18 cellular contexts compared by ENCODE assay signal in genomic region chr13:34816543-34816942, GRCh38.
DNase-seq lines count a peak whose midpoint lies in the region; ATAC-seq and TF ChIP-seq lines count a peak whose summit lies in the region.
"Had no signal": no experiment of that assay in that cellular context is flagged by ENCODE, and none has a peak within 500 bp of the region (broad histone marks: within the 10 kb centered on the region; RNA-seq: fewer than 3 reads in every experiment).

No MANE protein-coding gene starts in this region.

- H3K27me3 ChIP-seq in SK-N-SH (ENCODE audit: insufficient read depth) (no peaks in the 10 kb centered on the region), neural progenitor cell (no peaks in the 10 kb centered on the region)

- H3K4me3 ChIP-seq in SK-N-SH (ENCODE audit: low read depth in 2 of 2, low read length in 1 of 2) (no peak overlapping the region), fibroblast of pulmonary artery (replicated peaks; ENCODE audit: low read depth, low read length) (no peak overlapping the region), neural progenitor cell (no peak overlapping the region)
- H3K4me3 ChIP-seq: A549 had no signal

- no peak overlapping the region for H2AFZ ChIP-seq in SK-N-SH (ENCODE audit: low read depth)
- peak overlapping the region; percentile 68 for H2AFZ ChIP-seq in neural progenitor cell (replicated peaks)

- H3K79me2 ChIP-seq in SK-N-SH (ENCODE audit: insufficient read depth) (no peaks in the 10 kb centered on the region), neural progenitor cell (ENCODE audit: low read depth) (no peaks in the 10 kb centered on the region)

- H3K27me3 Mint-ChIP-seq in neural progenitor cell (ENCODE audit: insufficient read depth, low read depth): no peaks in the 10 kb centered on the region
- H3K27me3 Mint-ChIP-seq: activated CD4-positive, alpha-beta T cell treated with anti-CD3 and anti-CD28 coated beads, Interleukin-2, amount 10 ng/mL, durations not matched to agents 24 days and 14 days; activated T-cell treated with anti-CD3 and anti-CD28 coated beads, Interleukin-2, amount 50 U/mL, for 24 hours; natural killer cell treated with Interleukin-12 subunit alpha and Interleukin-12 subunit beta and Interleukin-15 and Interleukin-18, amount 100 ng/mL, for 72 hours had no signal

- H3K27ac Mint-ChIP-seq in neural progenitor cell: no peak overlapping the region
- H3K27ac Mint-ChIP-seq: activated CD4-positive, alpha-beta T cell treated with anti-CD3 and anti-CD28 coated beads, Interleukin-2, amount 10 ng/mL, durations not matched to agents 24 days and 14 days; activated T-cell treated with anti-CD3 and anti-CD28 coated beads, Interleukin-2, amount 50 U/mL, for 24 hours; natural killer cell treated with Interleukin-12 subunit alpha and Interleukin-12 subunit beta and Interleukin-15 and Interleukin-18, amount 100 ng/mL, for 72 hours had no signal

- peak; percentile 40 for DNase-seq in AG08395 (ENCODE audit: low spot score)
- DNase-seq in SK-N-SH: no peak
- DNase-seq in fibroblast of pulmonary artery (ENCODE audit: low read depth): peak; percentile 7
- DNase-seq in neural progenitor cell (ENCODE audit: low spot score): no peak
- DNase-seq in NCI-H524 (lab: John Stamatoyannopoulos, UW): no peak
- no peak for DNase-seq in NCI-H1694 (lab: John Stamatoyannopoulos, UW)
- DNase-seq: activated CD4-positive, alpha-beta T cell treated with anti-CD3 and anti-CD28 coated beads, Interleukin-2, amount 10 ng/mL, durations not matched to agents 24 days and 14 days; activated T-cell treated with anti-CD3 and anti-CD28 coated beads, Interleukin-2, amount 50 U/mL, for 24 hours; KG1; NCI-H1694 treated with DMSO at 0.1 percent for 48 hours; NCI-H748 treated with DMSO at 0.1 percent for 48 hours; T-helper 9 cell had no signal

- H3F3A ChIP-seq in SK-N-SH (replicated peaks; ENCODE audit: insufficient read depth) (no peaks in the 10 kb centered on the region), neural progenitor cell (ENCODE audit: low read depth) (no peaks in the 10 kb centered on the region)

- H3K4me2 ChIP-seq in SK-N-SH: no peak overlapping the region
- H3K4me2 ChIP-seq in neural progenitor cell: no peak overlapping the region
- H3K4me2 ChIP-seq: A549 had no signal

- H3K4me3 Mint-ChIP-seq in neural progenitor cell: no peak overlapping the region
- H3K4me3 Mint-ChIP-seq: activated CD4-positive, alpha-beta T cell treated with anti-CD3 and anti-CD28 coated beads, Interleukin-2, amount 10 ng/mL, durations not matched to agents 24 days and 14 days; activated T-cell treated with anti-CD3 and anti-CD28 coated beads, Interleukin-2, amount 50 U/mL, for 24 hours; natural killer cell treated with Interleukin-12 subunit alpha and Interleukin-12 subunit beta and Interleukin-15 and Interleukin-18, amount 100 ng/mL, for 72 hours had no signal

- no peak overlapping the region for H3K9ac ChIP-seq in SK-N-SH
- H3K9ac ChIP-seq in neural progenitor cell: no peak overlapping the region

- H3K4me1 ChIP-seq in SK-N-SH (ENCODE audit: control insufficient read depth in 1 of 2, insufficient read depth in 2 of 2, low read depth in 1 of 2, low read length in 1 of 2) (no peaks in the 10 kb centered on the region; a peak in 1 of 4 replicates), neural progenitor cell (peaks cover 14% of the 10 kb centered on the region)

- ATAC-seq in HG02678 (IDR thresholded peaks at IDR 0.05; ENCODE audit: unreplicated experiment) (no peak), GM18873 (IDR thresholded peaks at IDR 0.05; ENCODE audit: low FRiP score, unreplicated experiment) (no peak)
- ATAC-seq: A549; left lobe of liver; natural killer cell treated with Interleukin-12 subunit alpha and Interleukin-12 subunit beta and Interleukin-15 and Interleukin-18, amount 100 ng/mL, for 72 hours; Right ventricle myocardium inferior had no signal

- CTCF ChIA-PET in SK-N-SH (lab: Yijun Ruan, JAX): no interaction called here

- no peak for TF ChIP-seq CTCF in SK-N-SH (IDR thresholded peaks at IDR 0.05)
- TF ChIP-seq CTCF in fibroblast of pulmonary artery (IDR thresholded peaks at IDR 0.05; ENCODE audit: low read length, missing control alignments): no peak
- TF ChIP-seq CTCF in neural progenitor cell (IDR thresholded peaks at IDR 0.05): no peak

- no peak for TF ChIP-seq RAD21 in SK-N-SH (IDR thresholded peaks at IDR 0.05; ENCODE audit: low read length)

- POLR2A ChIA-PET in SK-N-SH (lab: Yijun Ruan, JAX): no interaction called here

- no peaks in the 10 kb centered on the region for H3K9me2 ChIP-seq in SK-N-SH

- H3K9me3 Mint-ChIP-seq in neural progenitor cell: peaks cover 8% of the 10 kb centered on the region

- H3K9me3 ChIP-seq in SK-N-SH (peaks cover 5% of the 10 kb centered on the region; the same call in 1 of the 2 replicates), neural progenitor cell (ENCODE audit: low read depth) (no peaks in the 10 kb centered on the region)

- H3K27ac ChIP-seq in SK-N-SH (ENCODE audit: low read depth in 2 of 2, low read length in 1 of 2) (peak overlapping the region; percentile 16 to 92; a peak in 2 of 4 replicates), neural progenitor cell (no peak overlapping the region)
- H3K27ac ChIP-seq: A549 had no signal

- H3K36me3 ChIP-seq in SK-N-SH (replicated peaks in 1 of 2; ENCODE audit: control insufficient read depth in 1 of 2, insufficient read depth in 2 of 2, low read length in 1 of 2) (no peaks in the 10 kb centered on the region), neural progenitor cell (no peaks in the 10 kb centered on the region)

- H3K36me3 Mint-ChIP-seq in neural progenitor cell: no peaks in the 10 kb centered on the region

- WGBS in SK-N-SH (ENCODE audit: low lambda C conversion rate): 35% methylated on average over 2 of the region's 2 CpGs

- H4K20me1 ChIP-seq in SK-N-SH (ENCODE audit: insufficient read depth) (no peaks in the 10 kb centered on the region), neural progenitor cell (ENCODE audit: low read depth) (no peaks in the 10 kb centered on the region)

- TF ChIP-seq EP300 in SK-N-SH (IDR thresholded peaks at IDR 0.05; ENCODE audit: borderline replicate concordance in 1 of 2, low read depth in 1 of 2, low read length in 1 of 2): no peak

- H3K4me1 Mint-ChIP-seq in neural progenitor cell: peaks cover 16% of the 10 kb centered on the region
- H3K4me1 Mint-ChIP-seq: activated CD4-positive, alpha-beta T cell treated with anti-CD3 and anti-CD28 coated beads, Interleukin-2, amount 10 ng/mL, durations not matched to agents 24 days and 14 days had no signal

TF ChIP-seq in SK-N-SH, 30 proteins besides CTCF, POLR2A, EP300 and RAD21 (continues in another document):
- TF ChIP-seq PBX3 (IDR thresholded peaks at IDR 0.05) (peak; percentile 16), TCF12 (IDR thresholded peaks at IDR 0.05) (peak; percentile 68), REST (IDR thresholded peaks at IDR 0.05; ENCODE audit: low read depth, low read length) (no peak), NFIC (IDR thresholded peaks at IDR 0.05; ENCODE audit: borderline replicate concordance) (no peak), EZH2phosphoT487 (IDR thresholded peaks at IDR 0.05; ENCODE audit: borderline replicate concordance, low read depth) (no peak), SIN3A (IDR thresholded peaks at IDR 0.05; ENCODE audit: borderline replicate concordance, low read depth, low read length) (no peak), RFX5 (IDR thresholded peaks at IDR 0.05; ENCODE audit: low read length) (no peak), MEF2A (IDR thresholded peaks at IDR 0.05; ENCODE audit: borderline replicate concordance, low read depth) (0 out of 2 replicates have a peak, but pooled peaks have one; percentile 12)

Comparison
In these comparisons a context has a peak if more than half of its experiments do, and no peak if none do; other contexts are left out.
1. DNase-seq: peak in AG08395 (single experiment) and fibroblast of pulmonary artery (single experiment); none in SK-N-SH (single experiment), neural progenitor cell (single experiment), NCI-H524 (0 of 2) and NCI-H1694 (single experiment).